Comparison of ENCODE assay signal across 24 cellular contexts in genomic region chr11:68792400-68792955, GRCh38. TPM values are rescaled to one million over a fixed set of nuclear protein-coding genes. Genes with fewer than 3 reads are reported as not detected.
DNase-seq lines count a peak whose midpoint lies in the region; ATAC-seq and TF ChIP-seq lines count a peak whose summit lies in the region.
"Had no signal": no experiment of that assay in that cellular context is flagged by ENCODE, and none has a peak within 500 bp of the region (broad histone marks: within the 10 kb centered on the region; RNA-seq: fewer than 3 reads in every experiment).

No MANE protein-coding gene starts in this region.

- H3K36me3 ChIP-seq in IMR-90 (ENCODE audit: control insufficient read depth, insufficient read depth, low read length) (peaks cover 38% of the 10 kb centered on the region), neuronal stem cell (replicated peaks in 1 of 2; ENCODE audit: control insufficient read depth in 2 of 2, insufficient read depth in 2 of 2, low read length in 2 of 2) (no peaks in the 10 kb centered on the region)

- peak; percentile 42 for DNase-seq in EH (ENCODE audit: low read depth)
- DNase-seq in IMR-90 = peak; percentile 4
- no peak for DNase-seq in chondrocyte (ENCODE audit: low spot score)
- no peak for DNase-seq in neuronal stem cell (ENCODE audit: low spot score)
- DNase-seq in NCI-H2107 (lab: John Stamatoyannopoulos, UW) = no peak
- DNase-seq in NK-92 (lab: John Stamatoyannopoulos, UW; ENCODE audit: unreplicated experiment) = no peak
- DNase-seq in activated T-helper 1 cell treated with anti-CD3 and anti-CD28 coated beads, Interleukin-12 subunit alpha, Interleukin-12 subunit beta, Interleukin-2, Interleukin-4 antibody, amounts not matched to agents 30 ng/mL and 10 ng/mL and 1 ng/mL, durations not matched to agents 14 hours and 24 hours and 36 hours (ENCODE audit: low spot score) = no peak
- no peak for DNase-seq in activated CD4-positive, alpha-beta T cell treated with anti-CD3 and anti-CD28 coated beads for 48 hours
- DNase-seq: activated CD4-positive, alpha-beta T cell treated with anti-CD3 and anti-CD28 coated beads for 1 hour; activated naive CD4-positive, alpha-beta T cell treated with anti-CD3 and anti-CD28 coated beads, Interleukin-2, amount 50 U/mL, for 16 hours; activated T-cell treated with anti-CD3 and anti-CD28 coated beads, Interleukin-2, amount 50 U/mL, for 72 hours; effector memory CD8-positive, alpha-beta T cell; esophagus squamous epithelium; left cardiac atrium; naive thymus-derived CD8-positive, alpha-beta T cell; NCI-H1092; NCI-H2029 treated with DMSO at 0.1 percent for 48 hours; SHP77 treated with DMSO at 0.1 percent for 48 hours; testis had no signal

- H3K4ac ChIP-seq in IMR-90 (ENCODE audit: low read depth, low read length) (no peak overlapping the region), neuronal stem cell (ENCODE audit: low read length) (peak overlapping the region; percentile 8)

- H3K4me1 Mint-ChIP-seq in chondrocyte (ENCODE audit: low read depth) = peaks cover 12% of the 10 kb centered on the region
- no peaks in the 10 kb centered on the region for H3K4me1 Mint-ChIP-seq in activated T-helper 1 cell treated with anti-CD3 and anti-CD28 coated beads, Interleukin-12 subunit alpha, Interleukin-12 subunit beta, Interleukin-2, Interleukin-4 antibody, amounts not matched to agents 30 ng/mL and 10 ng/mL and 1 ng/mL, durations not matched to agents 14 hours and 24 hours and 36 hours (ENCODE audit: low read depth)
- H3K4me1 Mint-ChIP-seq: CD14-positive monocyte; naive thymus-derived CD8-positive, alpha-beta T cell; stimulated activated effector memory CD8-positive, alpha-beta T cell treated with anti-CD3 and anti-CD28 coated beads, Interleukin-12 subunit alpha, Interleukin-12 subunit beta, amount 100 ng/mL, for 72 hours had no signal

- H3K4me3 ChIP-seq in IMR-90 (ENCODE audit: insufficient read depth, low read depth, low read length) (no peak overlapping the region), neuronal stem cell (ENCODE audit: low read length in 2 of 2) (peak overlapping the region in 1 of 2 donors; percentile 19)
- H3K4me3 ChIP-seq: ascending aorta, esophagus squamous epithelium, testis had no signal

- H3K9ac ChIP-seq in IMR-90 (ENCODE audit: low read depth, low read length) (no peak overlapping the region), neuronal stem cell (ENCODE audit: low read depth, low read length, poor library complexity) (no peak overlapping the region)
- H3K9ac ChIP-seq: parathyroid adenoma had no signal

- no peak for TF ChIP-seq RAD21 in IMR-90 (IDR thresholded peaks at IDR 0.05; ENCODE audit: low read length)

- TF ChIP-seq CTCF in IMR-90 (conservative IDR thresholded peaks at IDR 0.05; ENCODE audit: low read depth, low read length) (no peak), chondrocyte (IDR thresholded peaks at IDR 0.05) (no peak)

- no peaks in the 10 kb centered on the region for H3K4me1 ChIP-seq in IMR-90 (ENCODE audit: control insufficient read depth, insufficient read depth, low read length)
- H3K4me1 ChIP-seq in neuronal stem cell (ENCODE audit: control insufficient read depth in 2 of 2, insufficient read depth in 1 of 2, low read depth in 1 of 2, low read length in 2 of 2) = no peaks in the 10 kb centered on the region
- H3K4me1 ChIP-seq: ascending aorta, esophagus squamous epithelium, parathyroid adenoma, testis had no signal

- no peak overlapping the region for H3K18ac ChIP-seq in IMR-90 (ENCODE audit: low read depth, low read length)
- H3K18ac ChIP-seq in neuronal stem cell (ENCODE audit: low read length) = peak overlapping the region; percentile 20

- H3K27ac ChIP-seq in IMR-90 (ENCODE audit: insufficient read depth, low read length) (no peak overlapping the region), neuronal stem cell (replicated peaks; ENCODE audit: low read length) (no peak overlapping the region)
- H3K27ac ChIP-seq: ascending aorta, esophagus squamous epithelium, parathyroid adenoma, testis had no signal

- no peaks in the 10 kb centered on the region for H3K9me3 Mint-ChIP-seq in chondrocyte (ENCODE audit: low read depth)
- H3K9me3 Mint-ChIP-seq in activated T-helper 1 cell treated with anti-CD3 and anti-CD28 coated beads, Interleukin-12 subunit alpha, Interleukin-12 subunit beta, Interleukin-2, Interleukin-4 antibody, amounts not matched to agents 30 ng/mL and 10 ng/mL and 1 ng/mL, durations not matched to agents 14 hours and 24 hours and 36 hours = no peaks in the 10 kb centered on the region
- H3K9me3 Mint-ChIP-seq: activated T-cell treated with anti-CD3 and anti-CD28 coated beads, Interleukin-2, amount 50 U/mL, for 72 hours; CD14-positive monocyte; effector memory CD8-positive, alpha-beta T cell; mesothelial cell of epicardium; naive thymus-derived CD8-positive, alpha-beta T cell; stimulated activated effector memory CD8-positive, alpha-beta T cell treated with anti-CD3 and anti-CD28 coated beads, Interleukin-12 subunit alpha, Interleukin-12 subunit beta, amount 100 ng/mL, for 72 hours had no signal

- no peaks in the 10 kb centered on the region for H3K27me3 Mint-ChIP-seq in chondrocyte (ENCODE audit: low read depth)
- no peaks in the 10 kb centered on the region for H3K27me3 Mint-ChIP-seq in activated T-helper 1 cell treated with anti-CD3 and anti-CD28 coated beads, Interleukin-12 subunit alpha, Interleukin-12 subunit beta, Interleukin-2, Interleukin-4 antibody, amounts not matched to agents 30 ng/mL and 10 ng/mL and 1 ng/mL, durations not matched to agents 14 hours and 24 hours and 36 hours (ENCODE audit: insufficient read depth)
- H3K27me3 Mint-ChIP-seq: effector memory CD8-positive, alpha-beta T cell; naive thymus-derived CD8-positive, alpha-beta T cell had no signal

- H2AK5ac ChIP-seq in IMR-90 (ENCODE audit: low read depth, low read length) (no peak overlapping the region), neuronal stem cell (ENCODE audit: low read depth, low read length) (no peak overlapping the region)

- H3K27ac Mint-ChIP-seq in chondrocyte (ENCODE audit: unreplicated experiment) = peak overlapping the region; percentile 89
- H3K27ac Mint-ChIP-seq in activated T-helper 1 cell treated with anti-CD3 and anti-CD28 coated beads, Interleukin-12 subunit alpha, Interleukin-12 subunit beta, Interleukin-2, Interleukin-4 antibody, amounts not matched to agents 30 ng/mL and 10 ng/mL and 1 ng/mL, durations not matched to agents 14 hours and 24 hours and 36 hours = no peak overlapping the region
- H3K27ac Mint-ChIP-seq: activated T-cell treated with anti-CD3 and anti-CD28 coated beads, Interleukin-2, amount 50 U/mL, for 72 hours; effector memory CD8-positive, alpha-beta T cell; mesothelial cell of epicardium; stimulated activated effector memory CD8-positive, alpha-beta T cell treated with anti-CD3 and anti-CD28 coated beads, Interleukin-12 subunit alpha, Interleukin-12 subunit beta, amount 100 ng/mL, for 72 hours had no signal

- H3K23ac ChIP-seq in IMR-90 (ENCODE audit: low read depth, low read length) (no peak overlapping the region), neuronal stem cell (ENCODE audit: low read depth, low read length, poor library complexity) (no peak overlapping the region)

- no peak for ATAC-seq in IMR-90 (ENCODE audit: low read depth)
- ATAC-seq: activated T-cell treated with anti-CD3 and anti-CD28 coated beads, Interleukin-2, amount 50 U/mL, for 72 hours; effector memory CD8-positive, alpha-beta T cell; naive thymus-derived CD8-positive, alpha-beta T cell; stimulated activated effector memory CD8-positive, alpha-beta T cell treated with anti-CD3 and anti-CD28 coated beads, Interleukin-12 subunit alpha, Interleukin-12 subunit beta, amount 100 ng/mL, for 72 hours had no signal

- H4K8ac ChIP-seq in IMR-90 (ENCODE audit: low read depth in 2 of 2, low read length in 2 of 2) = no peak overlapping the region
- no peak overlapping the region for H4K8ac ChIP-seq in neuronal stem cell (ENCODE audit: low read depth, low read length)

- POLR2A ChIA-PET in IMR-90 (lab: Charles Lee; ENCODE audit: unreplicated experiment) = no interaction called here

- H3K4me2 ChIP-seq in IMR-90 (ENCODE audit: low read depth, low read length) (no peak overlapping the region), neuronal stem cell (ENCODE audit: insufficient read depth, low read length, poor library complexity, severe bottlenecking) (no peak overlapping the region)

- peak overlapping the region; percentile 26 for H2AK9ac ChIP-seq in IMR-90 (replicated peaks; ENCODE audit: low read depth, low read length, poor library complexity)

- H2BK12ac ChIP-seq in neuronal stem cell (ENCODE audit: low read length) = no peak overlapping the region

- WGBS in IMR-90 (ENCODE audit: extremely low coverage in 2 of 2, insufficient read length in 1 of 2), 2 experiments = 96% methylated on average over 11 of the region's 18 CpGs; no CpG with 5 or more reads in 1 of the 2 experiments
- WGBS in neuronal stem cell (ENCODE audit: extremely low coverage in 2 of 2, insufficient read length in 2 of 2, insufficient replicate concordance in 1 of 2), 2 donors = no CpG with 5 or more reads among the region's 18 CpGs

- CTCF ChIA-PET in IMR-90 (lab: Yijun Ruan, JAX) = no interaction called here

- no peak overlapping the region for H2BK5ac ChIP-seq in IMR-90 (ENCODE audit: low read depth, low read length, poor library complexity, severe bottlenecking)
- no peak overlapping the region for H2BK5ac ChIP-seq in neuronal stem cell (ENCODE audit: low read length)

- peaks cover 0 to 3% of the 10 kb centered on the region in 2 experiments; a peak in 1 of 4 replicates for H3K79me1 ChIP-seq in IMR-90 (ENCODE audit: low read depth in 1 of 2, low read length in 2 of 2)
- H3K79me1 ChIP-seq in neuronal stem cell (ENCODE audit: low read depth, low read length) = peaks cover 2% of the 10 kb centered on the region

- no peak overlapping the region for H2BK20ac ChIP-seq in IMR-90 (ENCODE audit: low read depth, low read length)

- no peaks in the 10 kb centered on the region for H4K20me1 ChIP-seq in IMR-90 (ENCODE audit: insufficient read depth, low read length)

- peaks cover 44% of the 10 kb centered on the region for H3K36me3 Mint-ChIP-seq in chondrocyte (ENCODE audit: low read depth)
- H3K36me3 Mint-ChIP-seq in activated T-helper 1 cell treated with anti-CD3 and anti-CD28 coated beads, Interleukin-12 subunit alpha, Interleukin-12 subunit beta, Interleukin-2, Interleukin-4 antibody, amounts not matched to agents 30 ng/mL and 10 ng/mL and 1 ng/mL, durations not matched to agents 14 hours and 24 hours and 36 hours (ENCODE audit: low read depth) = peaks cover 4% of the 10 kb centered on the region
- H3K36me3 Mint-ChIP-seq: mesothelial cell of epicardium had no signal

- no TSS peak for BruUV-seq in IMR-90 (replicated peaks; lab: Mats Ljungman, UMichigan)

- TF ChIP-seq POLR2A in IMR-90 (IDR thresholded peaks at IDR 0.05; ENCODE audit: low read depth, low read length) = no peak

- H3K9me3 ChIP-seq in IMR-90 (ENCODE audit: control insufficient read depth, insufficient read depth, low read length) (no peaks in the 10 kb centered on the region), neuronal stem cell (replicated peaks in 1 of 2; ENCODE audit: control insufficient read depth in 2 of 2, insufficient read depth in 1 of 2, low read depth in 1 of 2, low read length in 2 of 2) (peaks cover 0 to 1% of the 10 kb centered on the region in 2 donors)
- H3K9me3 ChIP-seq: ascending aorta, esophagus squamous epithelium, testis had no signal

- H2BK15ac ChIP-seq in IMR-90 (ENCODE audit: low read depth, low read length) = no peak overlapping the region
- no peak overlapping the region for H2BK15ac ChIP-seq in neuronal stem cell (ENCODE audit: low read length)

- H2AFZ ChIP-seq in IMR-90 (replicated peaks; ENCODE audit: low read length, poor library complexity) = peak overlapping the region; percentile 41
- no peak overlapping the region for H2AFZ ChIP-seq in neuronal stem cell (ENCODE audit: low read length)
- H2AFZ ChIP-seq: parathyroid adenoma had no signal

- H4K91ac ChIP-seq in IMR-90 (ENCODE audit: insufficient read depth, low read depth, low read length) (no peak overlapping the region), neuronal stem cell (ENCODE audit: low read depth, low read length, poor library complexity) (no peak overlapping the region)

- H4K5ac ChIP-seq in IMR-90 (ENCODE audit: low read depth, low read length) = no peak overlapping the region

- H3K9me1 ChIP-seq in IMR-90 (ENCODE audit: insufficient read depth, low read length) = 0 out of 2 replicates have a peak, but pooled peaks cover 2% of the 10 kb centered on the region

- H3K14ac ChIP-seq in IMR-90 (replicated peaks; ENCODE audit: low read depth, low read length) (no peak overlapping the region), neuronal stem cell (ENCODE audit: low read length) (no peak overlapping the region)

- dilution Hi-C loops in IMR-90 (cut with HindIII; ENCODE audit: low sequenced_read_pairs, unreplicated experiment) = no loop called here

- H2BK120ac ChIP-seq in IMR-90 (ENCODE audit: low read depth, low read length) (no peak overlapping the region), neuronal stem cell (ENCODE audit: low read depth, low read length) (no peak overlapping the region)

- no peak overlapping the region for H3K56ac ChIP-seq in IMR-90 (ENCODE audit: extremely low read depth, insufficient read depth, low read length)

- H3K4me3 Mint-ChIP-seq in chondrocyte (ENCODE audit: unreplicated experiment) = peak overlapping the region; percentile 4
- no peak overlapping the region for H3K4me3 Mint-ChIP-seq in activated T-helper 1 cell treated with anti-CD3 and anti-CD28 coated beads, Interleukin-12 subunit alpha, Interleukin-12 subunit beta, Interleukin-2, Interleukin-4 antibody, amounts not matched to agents 30 ng/mL and 10 ng/mL and 1 ng/mL, durations not matched to agents 14 hours and 24 hours and 36 hours
- H3K4me3 Mint-ChIP-seq: activated T-cell treated with anti-CD3 and anti-CD28 coated beads, Interleukin-2, amount 50 U/mL, for 72 hours; CD14-positive monocyte; effector memory CD8-positive, alpha-beta T cell; mesothelial cell of epicardium; naive thymus-derived CD8-positive, alpha-beta T cell; stimulated activated effector memory CD8-positive, alpha-beta T cell treated with anti-CD3 and anti-CD28 coated beads, Interleukin-12 subunit alpha, Interleukin-12 subunit beta, amount 100 ng/mL, for 72 hours had no signal

- in situ Hi-C loops in IMR-90 (cut with MboI; ENCODE audit: low sequenced_read_pairs) = no loop called here

- H3K27me3 ChIP-seq in IMR-90 (ENCODE audit: control insufficient read depth, insufficient read depth, low read length) (no peaks in the 10 kb centered on the region), neuronal stem cell (ENCODE audit: control insufficient read depth in 3 of 3, insufficient read depth in 3 of 3, low read depth in 1 of 3, low read length in 3 of 3) (no peaks in the 10 kb centered on the region)
- H3K27me3 ChIP-seq: ascending aorta, esophagus squamous epithelium, testis had no signal

- intact Hi-C loops in IMR-90 (cut with micrococcal nuclease) = no loop called here
- intact Hi-C loops in activated T-helper 1 cell treated with anti-CD3 and anti-CD28 coated beads, Interleukin-12 subunit alpha, Interleukin-12 subunit beta, Interleukin-2, Interleukin-4 antibody, amounts not matched to agents 30 ng/mL and 10 ng/mL and 1 ng/mL, durations not matched to agents 14 hours and 24 hours and 36 hours (cut with micrococcal nuclease) = no loop called here

RNA-seq across cellular contexts. Expression of gene TESMIN, which starts 41.2 kb away (rescaled TPM):
- total RNA-seq in IMR-90 (2012; rRNA removed) (0.56 and 0.90 TPM in 2 replicates), chondrocyte (0.33 to 0.37 TPM in 2 of 3 replicates, not detected in the other)
- polyA plus RNA-seq in IMR-90 (2012; rRNA removed) = 2.2 and 3.0 TPM in 2 replicates
- 3.0 and 4.0 TPM in 2 replicates for polyA plus RNA-seq in IMR-90 (2012; cell fraction: cytosol; rRNA removed)
- polyA plus RNA-seq in IMR-90 (2012; cell fraction: nucleus; rRNA removed; ENCODE audit: low replicate concordance) = 3.6 and 4.4 TPM in 2 replicates
- 6.3 TPM for polyA plus RNA-seq in neuronal stem cell (2013, experiment 1 of 2)
- 5.6 TPM for polyA plus RNA-seq in neuronal stem cell (2013, experiment 2 of 2)
- total RNA-seq in activated T-helper 1 cell treated with anti-CD3 and anti-CD28 coated beads, Interleukin-12 subunit alpha, Interleukin-12 subunit beta, Interleukin-2, Interleukin-4 antibody, amounts not matched to agents 30 ng/mL and 10 ng/mL and 1 ng/mL, durations not matched to agents 14 hours and 24 hours and 36 hours = 1.0 and 2.1 TPM in 2 replicates
- total RNA-seq: ascending aorta had no signal

RNA-seq across cellular contexts. Expression of gene CPT1A, which starts 49.2 kb away (rescaled TPM):
- total RNA-seq in IMR-90 (2012; rRNA removed) (18.6 and 21.3 TPM in 2 replicates), chondrocyte (58.0 to 83.0 TPM (median 58.8 TPM) in 3 replicates)
- polyA plus RNA-seq in IMR-90 (2012; rRNA removed) = 12.8 and 15.4 TPM in 2 replicates
- 8.4 and 13.6 TPM in 2 replicates for polyA plus RNA-seq in IMR-90 (2012; cell fraction: cytosol; rRNA removed)
- 15.5 and 18.3 TPM in 2 replicates for polyA plus RNA-seq in IMR-90 (2012; cell fraction: nucleus; rRNA removed; ENCODE audit: low replicate concordance)
- polyA plus RNA-seq in neuronal stem cell (2013, experiment 1 of 2) = 0.84 TPM
- 0.93 TPM for polyA plus RNA-seq in neuronal stem cell (2013, experiment 2 of 2)
- total RNA-seq in activated T-helper 1 cell treated with anti-CD3 and anti-CD28 coated beads, Interleukin-12 subunit alpha, Interleukin-12 subunit beta, Interleukin-2, Interleukin-4 antibody, amounts not matched to agents 30 ng/mL and 10 ng/mL and 1 ng/mL, durations not matched to agents 14 hours and 24 hours and 36 hours = 22.0 and 22.6 TPM in 2 replicates

Comparison
In these comparisons a context has a peak if more than half of its experiments do, and no peak if none do; other contexts are left out.
1. DNase-seq: peak in EH (single experiment) and IMR-90 (single experiment); none in chondrocyte (single experiment), neuronal stem cell (single experiment), NCI-H2107 (single experiment), NK-92 (single experiment), activated T-helper 1 cell treated with anti-CD3 and anti-CD28 coated beads, Interleukin-12 subunit alpha, Interleukin-12 subunit beta, Interleukin-2, Interleukin-4 antibody, amounts not matched to agents 30 ng/mL and 10 ng/mL and 1 ng/mL, durations not matched to agents 14 hours and 24 hours and 36 hours (single experiment) and activated CD4-positive, alpha-beta T cell treated with anti-CD3 and anti-CD28 coated beads for 48 hours (single experiment).